Comparison of ENCODE assay signal across 32 cellular contexts in the genomic region with DNA sequence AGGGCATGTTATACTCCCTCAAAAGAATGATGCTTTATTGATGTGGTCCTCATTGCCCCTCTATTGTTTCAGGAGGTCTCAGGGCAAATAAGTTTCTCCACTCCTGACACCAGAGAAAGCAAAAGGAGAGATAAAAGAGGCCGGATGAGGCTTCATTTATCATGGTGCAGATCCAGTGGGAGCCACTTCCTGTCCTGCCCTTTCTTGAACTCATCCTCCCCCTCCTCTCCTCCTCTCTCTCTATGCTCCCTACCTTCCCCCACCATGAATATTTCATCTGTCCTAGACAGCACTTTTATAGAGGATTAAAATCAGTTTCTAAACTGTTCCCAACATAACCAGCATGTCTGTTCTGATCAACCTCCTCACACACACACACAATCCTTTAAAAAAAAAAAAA.
"Had no signal": no experiment of that assay in that cellular context is flagged by ENCODE, and none has a peak within 500 bp of the region (broad histone marks: within the 10 kb centered on the region; RNA-seq: fewer than 3 reads in every experiment).

No MANE protein-coding gene starts in this region.

- H3K27me3 ChIP-seq: brain microvascular endothelial cell had no signal

- H3K27ac ChIP-seq: brain microvascular endothelial cell, coronary artery, dorsolateral prefrontal cortex, gastrocnemius medialis, WERI-Rb-1 had no signal

- H3K9me3 Mint-ChIP-seq: activated B cell treated with CpG ODN at 0.5 μM for 24 hours; activated CD4-positive, alpha-beta memory T cell treated with anti-CD3 and anti-CD28 coated beads, Interleukin-2, amount 10 ng/mL, durations not matched to agents 7 days and 5 days; activated naive CD4-positive, alpha-beta T cell treated with anti-CD3 and anti-CD28 coated beads, Interleukin-2, amount 10 ng/mL, durations not matched to agents 7 days and 5 days; activated naive CD4-positive, alpha-beta T cell treated with anti-CD3 and anti-CD28 coated beads, Interleukin-2, amount 50 U/mL, for 72 hours; activated naive CD8-positive, alpha-beta T cell treated with anti-CD3 and anti-CD28 coated beads, Interleukin-2, amount 10 ng/mL, durations not matched to agents 7 days and 5 days; activated T-cell treated with anti-CD3 and anti-CD28 coated beads, Interleukin-2, amount 50 U/mL, for 24 hours; activated T-cell treated with anti-CD3 and anti-CD28 coated beads, Interleukin-2, amount 50 U/mL, for 72 hours; central memory CD8-positive, alpha-beta T cell; dendritic cell treated with granulocyte-macrophage colony-stimulating factor and Interleukin-4, amounts not matched to agents 40 ng/mL and 50 ng/mL, for 4 days; endodermal cell; T-helper 2 cell treated with Interferon-gamma antibody and Interleukin-4, amounts not matched to agents 5 μg/mL and 100 μg/mL, for 36 hours had no signal

- H3K4me3 Mint-ChIP-seq: activated B cell treated with CpG ODN at 0.5 μM for 24 hours; activated CD4-positive, alpha-beta memory T cell treated with anti-CD3 and anti-CD28 coated beads, Interleukin-2, amount 10 ng/mL, durations not matched to agents 7 days and 5 days; activated naive CD4-positive, alpha-beta T cell treated with anti-CD3 and anti-CD28 coated beads, Interleukin-2, amount 10 ng/mL, durations not matched to agents 7 days and 5 days; activated naive CD8-positive, alpha-beta T cell treated with anti-CD3 and anti-CD28 coated beads, Interleukin-2, amount 10 ng/mL, durations not matched to agents 7 days and 5 days; activated T-cell treated with anti-CD3 and anti-CD28 coated beads, Interleukin-2, amount 50 U/mL, for 24 hours; activated T-cell treated with anti-CD3 and anti-CD28 coated beads, Interleukin-2, amount 50 U/mL, for 72 hours; central memory CD8-positive, alpha-beta T cell; dendritic cell treated with granulocyte-macrophage colony-stimulating factor and Interleukin-4, amounts not matched to agents 40 ng/mL and 50 ng/mL, for 4 days; endodermal cell; T-helper 17 cell; T-helper 2 cell treated with Interferon-gamma antibody and Interleukin-4, amounts not matched to agents 5 μg/mL and 100 μg/mL, for 36 hours had no signal

- DNase-seq: activated B cell treated with CpG ODN at 0.5 μM for 24 hours; activated CD4-positive, alpha-beta memory T cell treated with anti-CD3 and anti-CD28 coated beads, Interleukin-2, amount 10 ng/mL, durations not matched to agents 7 days and 5 days; activated CD4-positive, alpha-beta T cell treated with anti-CD3 and anti-CD28 coated beads for 48 hours; activated CD4-positive, alpha-beta T cell treated with anti-CD3 and anti-CD28 coated beads, Interleukin-2, amount 50 U/mL, for 4 hours; activated CD8-positive, alpha-beta memory T cell treated with anti-CD3 and anti-CD28 coated beads, Interleukin-2, amount 50 U/mL, for 48 hours; activated gamma-delta T cell; activated naive CD4-positive, alpha-beta T cell; activated naive CD4-positive, alpha-beta T cell treated with anti-CD3 and anti-CD28 coated beads, Interleukin-2, amount 10 ng/mL, durations not matched to agents 7 days and 5 days; activated naive CD8-positive, alpha-beta T cell treated with anti-CD3 and anti-CD28 coated beads, Interleukin-2, amount 10 ng/mL, durations not matched to agents 7 days and 5 days; activated T-cell treated with anti-CD3 and anti-CD28 coated beads for 4 hours; activated T-cell treated with anti-CD3 and anti-CD28 coated beads, Interleukin-2, amount 50 U/mL, for 24 hours; activated T-cell treated with anti-CD3 and anti-CD28 coated beads, Interleukin-2, amount 50 U/mL, for 72 hours; amniotic stem cell; anterior cingulate cortex; brain microvascular endothelial cell; dorsolateral prefrontal cortex; effector memory CD4-positive, alpha-beta T cell; endodermal cell; foreskin fibroblast; gastrocnemius medialis; glutamatergic neuron; T-helper 1 cell; T-helper 17 cell; T1000; WERI-Rb-1 had no signal

- H3K36me3 ChIP-seq: brain microvascular endothelial cell, gastrocnemius medialis, WERI-Rb-1 had no signal

- H3K36me3 Mint-ChIP-seq: activated naive CD4-positive, alpha-beta T cell treated with anti-CD3 and anti-CD28 coated beads, Interleukin-2, amount 10 ng/mL, durations not matched to agents 7 days and 5 days; activated naive CD4-positive, alpha-beta T cell treated with anti-CD3 and anti-CD28 coated beads, Interleukin-2, amount 50 U/mL, for 72 hours; activated naive CD8-positive, alpha-beta T cell treated with anti-CD3 and anti-CD28 coated beads, Interleukin-2, amount 10 ng/mL, durations not matched to agents 7 days and 5 days had no signal

- ATAC-seq: activated CD4-positive, CD25-positive, alpha-beta regulatory T cell treated with anti-CD3 and anti-CD28 coated beads, Interleukin-2, amount 50 U/mL, for 24 hours; activated naive CD4-positive, alpha-beta T cell treated with anti-CD3 and anti-CD28 coated beads, Interleukin-2, amount 50 U/mL, for 72 hours; activated T-cell treated with anti-CD3 and anti-CD28 coated beads, Interleukin-2, amount 50 U/mL, for 72 hours; esophagus mucosa; gastrocnemius medialis; T-helper 17 cell had no signal

- H3K4me1 ChIP-seq: gastrocnemius medialis had no signal

- H3K4me3 ChIP-seq: coronary artery, dorsolateral prefrontal cortex, gastrocnemius medialis had no signal

- H3K4me1 Mint-ChIP-seq: activated CD4-positive, alpha-beta memory T cell treated with anti-CD3 and anti-CD28 coated beads, Interleukin-2, amount 10 ng/mL, durations not matched to agents 7 days and 5 days; activated naive CD4-positive, alpha-beta T cell treated with anti-CD3 and anti-CD28 coated beads, Interleukin-2, amount 10 ng/mL, durations not matched to agents 7 days and 5 days; activated naive CD8-positive, alpha-beta T cell treated with anti-CD3 and anti-CD28 coated beads, Interleukin-2, amount 10 ng/mL, durations not matched to agents 7 days and 5 days; central memory CD8-positive, alpha-beta T cell; endodermal cell; T-helper 17 cell had no signal

- H3K27ac Mint-ChIP-seq: activated B cell treated with CpG ODN at 0.5 μM for 24 hours; activated CD4-positive, alpha-beta memory T cell treated with anti-CD3 and anti-CD28 coated beads, Interleukin-2, amount 10 ng/mL, durations not matched to agents 7 days and 5 days; activated naive CD4-positive, alpha-beta T cell treated with anti-CD3 and anti-CD28 coated beads, Interleukin-2, amount 10 ng/mL, durations not matched to agents 7 days and 5 days; activated naive CD4-positive, alpha-beta T cell treated with anti-CD3 and anti-CD28 coated beads, Interleukin-2, amount 50 U/mL, for 72 hours; activated naive CD8-positive, alpha-beta T cell treated with anti-CD3 and anti-CD28 coated beads, Interleukin-2, amount 10 ng/mL, durations not matched to agents 7 days and 5 days; activated T-cell treated with anti-CD3 and anti-CD28 coated beads, Interleukin-2, amount 50 U/mL, for 24 hours; activated T-cell treated with anti-CD3 and anti-CD28 coated beads, Interleukin-2, amount 50 U/mL, for 72 hours; dendritic cell treated with granulocyte-macrophage colony-stimulating factor and Interleukin-4, amounts not matched to agents 40 ng/mL and 50 ng/mL, for 4 days; endodermal cell; T-helper 17 cell; T-helper 2 cell treated with Interferon-gamma antibody and Interleukin-4, amounts not matched to agents 5 μg/mL and 100 μg/mL, for 36 hours had no signal
